1 cellular context compared by ENCODE assay signal in the genomic region with DNA sequence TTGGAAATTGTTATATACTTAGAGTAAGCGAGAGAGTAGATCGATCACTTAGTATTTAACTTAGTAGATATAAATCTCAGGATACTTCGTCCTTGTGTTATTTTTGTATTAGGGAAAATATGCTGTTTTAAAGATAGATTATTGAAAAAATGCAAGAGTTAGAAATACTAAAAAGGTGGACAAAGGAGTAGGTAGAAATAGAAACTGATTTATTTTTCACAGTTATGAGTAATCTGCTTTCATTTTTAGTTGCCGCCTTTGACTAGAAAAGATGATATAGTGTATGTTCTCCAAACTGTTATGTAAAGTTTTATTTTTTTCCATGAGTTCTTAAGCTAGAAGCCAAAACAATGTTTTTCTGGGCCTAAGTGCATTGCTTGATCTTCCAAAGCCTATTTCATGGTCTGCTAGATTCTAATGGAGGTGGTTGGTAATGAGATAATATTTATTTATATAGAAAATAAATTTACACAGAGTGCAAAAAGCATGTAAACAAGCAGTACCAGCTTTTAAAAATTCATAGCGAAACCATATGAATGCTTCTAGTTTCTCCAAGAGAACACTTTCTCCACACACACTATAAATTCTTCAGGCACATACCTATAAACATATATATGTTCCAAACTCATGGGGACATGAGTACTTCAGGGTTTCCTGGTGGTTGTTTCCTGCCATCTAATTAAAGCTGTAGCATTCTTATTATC.
TF ChIP-seq lines count a peak whose summit lies in the region.

No MANE protein-coding gene starts in this region.

TF ChIP-seq in SK-N-SH, 30 proteins besides CTCF, POLR2A, EP300 and RAD21 (continued from another document):
- TF ChIP-seq RXRA (IDR thresholded peaks at IDR 0.05; ENCODE audit: borderline replicate concordance, low read depth) (no peak), TCF12 (IDR thresholded peaks at IDR 0.05) (no peak), GABPA (IDR thresholded peaks at IDR 0.05; ENCODE audit: low read depth) (no peak), RCOR1 (IDR thresholded peaks at IDR 0.05; ENCODE audit: low read length) (no peak), TAF1 (IDR thresholded peaks at IDR 0.05; ENCODE audit: borderline replicate concordance, low read depth, low read length) (no peak), MXI1 (IDR thresholded peaks at IDR 0.05; ENCODE audit: low read depth, low read length) (no peak), EZH2phosphoT487 (IDR thresholded peaks at IDR 0.05; ENCODE audit: borderline replicate concordance, low read depth) (no peak), FOSL2 (IDR thresholded peaks at IDR 0.05; ENCODE audit: borderline replicate concordance, low read depth) (no peak)
- TF ChIP-seq, protein P1, sequence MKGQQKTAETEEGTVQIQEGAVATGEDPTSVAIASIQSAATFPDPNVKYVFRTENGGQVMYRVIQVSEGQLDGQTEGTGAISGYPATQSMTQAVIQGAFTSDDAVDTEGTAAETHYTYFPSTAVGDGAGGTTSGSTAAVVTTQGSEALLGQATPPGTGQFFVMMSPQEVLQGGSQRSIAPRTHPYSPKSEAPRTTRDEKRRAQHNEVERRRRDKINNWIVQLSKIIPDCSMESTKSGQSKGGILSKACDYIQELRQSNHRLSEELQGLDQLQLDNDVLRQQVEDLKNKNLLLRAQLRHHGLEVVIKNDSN (IDR thresholded peaks at IDR 0.05; ENCODE audit: borderline replicate concordance, low read depth) = no peak
- TF ChIP-seq, protein P2, sequence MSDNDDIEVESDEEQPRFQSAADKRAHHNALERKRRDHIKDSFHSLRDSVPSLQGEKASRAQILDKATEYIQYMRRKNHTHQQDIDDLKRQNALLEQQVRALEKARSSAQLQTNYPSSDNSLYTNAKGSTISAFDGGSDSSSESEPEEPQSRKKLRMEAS (IDR thresholded peaks at IDR 0.05; ENCODE audit: low read depth) = no peak
